1 cellular context compared by ENCODE assay signal in the genomic region with DNA sequence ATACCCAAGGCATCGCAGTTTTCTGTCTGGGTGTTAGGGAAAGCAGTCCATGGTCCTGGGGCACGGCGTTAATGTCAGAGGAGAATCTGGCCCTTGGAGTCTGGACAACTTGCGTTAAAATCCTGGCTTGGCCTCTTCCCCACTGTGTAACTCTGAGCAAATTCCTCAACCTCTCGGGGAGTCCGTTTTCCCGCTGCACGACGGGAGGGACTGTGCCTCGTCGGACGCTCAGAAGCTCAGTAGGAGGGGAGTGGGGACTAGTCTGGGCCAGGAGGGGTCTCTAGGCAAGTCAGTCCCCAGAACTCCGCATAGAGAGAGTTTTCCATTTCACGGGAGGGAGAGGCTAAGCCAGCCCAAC.
TF ChIP-seq lines count a peak whose summit lies in the region.

No MANE protein-coding gene starts in this region.

TF ChIP-seq in SK-N-SH treated with all-trans-retinoic acid at 6 μM for 48 hours, 23 proteins besides CTCF, POLR2A, EP300 and RAD21:
- TF ChIP-seq, protein P1, sequence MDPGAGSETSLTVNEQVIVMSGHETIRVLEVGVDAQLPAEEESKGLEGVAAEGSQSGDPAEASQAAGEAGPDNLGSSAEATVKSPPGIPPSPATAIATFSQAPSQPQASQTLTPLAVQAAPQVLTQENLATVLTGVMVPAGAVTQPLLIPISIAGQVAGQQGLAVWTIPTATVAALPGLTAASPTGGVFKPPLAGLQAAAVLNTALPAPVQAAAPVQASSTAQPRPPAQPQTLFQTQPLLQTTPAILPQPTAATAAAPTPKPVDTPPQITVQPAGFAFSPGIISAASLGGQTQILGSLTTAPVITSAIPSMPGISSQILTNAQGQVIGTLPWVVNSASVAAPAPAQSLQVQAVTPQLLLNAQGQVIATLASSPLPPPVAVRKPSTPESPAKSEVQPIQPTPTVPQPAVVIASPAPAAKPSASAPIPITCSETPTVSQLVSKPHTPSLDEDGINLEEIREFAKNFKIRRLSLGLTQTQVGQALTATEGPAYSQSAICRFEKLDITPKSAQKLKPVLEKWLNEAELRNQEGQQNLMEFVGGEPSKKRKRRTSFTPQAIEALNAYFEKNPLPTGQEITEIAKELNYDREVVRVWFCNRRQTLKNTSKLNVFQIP (CRISPR knock-in tag; IDR thresholded peaks at IDR 0.05; ENCODE audit: borderline replicate concordance, low read depth) = no peak
- no peak for TF ChIP-seq SNAI2 (CRISPR knock-in tag; IDR thresholded peaks at IDR 0.05)
